ENCODE assay signal across 1 cellular context in genomic region chr12:110558945-110559344, GRCh38. TPM values are rescaled to one million over a fixed set of nuclear protein-coding genes. Genes with fewer than 3 reads are reported as not detected.
"Had no signal": no experiment of that assay in that cellular context is flagged by ENCODE, and none has a peak within 500 bp of the region (broad histone marks: within the 10 kb centered on the region; RNA-seq: fewer than 3 reads in every experiment).

No MANE protein-coding gene starts in this region.

RNA-seq across cellular contexts. Expression of gene RAD9B, which starts 56.8 kb away (rescaled TPM):
- total RNA-seq: epithelial cell of proximal tubule had no signal
